8 cellular contexts compared by ENCODE assay signal in the genomic region with DNA sequence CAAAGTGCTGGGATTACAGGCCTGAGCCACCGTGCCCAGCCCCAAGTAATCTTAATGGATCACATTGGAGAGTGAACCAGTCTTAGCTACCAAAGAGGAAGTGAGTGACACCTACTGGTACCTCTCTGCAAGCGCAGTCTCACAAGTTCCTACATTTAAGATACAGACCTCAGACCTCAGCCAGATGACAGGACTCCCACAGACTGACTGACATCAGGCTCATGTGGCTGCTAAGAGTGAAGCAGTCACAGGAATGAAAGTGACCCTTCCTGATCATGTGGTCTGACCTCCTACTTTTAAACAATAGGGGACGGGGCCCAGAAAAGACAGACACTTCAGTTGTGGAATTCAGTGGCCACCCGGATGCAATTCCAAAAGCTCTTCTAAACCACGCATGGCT. TPM values are rescaled to one million over a fixed set of nuclear protein-coding genes. Genes with fewer than 3 reads are reported as not detected.
DNase-seq lines count a peak whose midpoint lies in the region; ATAC-seq and TF ChIP-seq lines count a peak whose summit lies in the region.

No MANE protein-coding gene starts in this region.

- H3K9me3 Mint-ChIP-seq in activated B cell treated with CpG ODN at 0.5 μM for 24 hours = no peaks in the 10 kb centered on the region

- H3K36me3 Mint-ChIP-seq in activated B cell treated with CpG ODN at 0.5 μM for 24 hours (ENCODE audit: low read depth) = no peaks in the 10 kb centered on the region

- intact Hi-C loops in activated B cell treated with CpG ODN at 0.5 μM for 24 hours (cut with micrococcal nuclease) = loop anchor here (1.0 to 5.0 kb wide), 11 partner anchors 8 to 490 kb away; partner anchors contain the start of gene LYSMD2

- H3K4me1 Mint-ChIP-seq in activated B cell treated with CpG ODN at 0.5 μM for 24 hours = peaks cover 84% of the 10 kb centered on the region

- peak overlapping the region; percentile 93 for H3K27ac Mint-ChIP-seq in activated B cell treated with CpG ODN at 0.5 μM for 24 hours

- peak; percentile 82 for ATAC-seq in GM18909 (IDR thresholded peaks at IDR 0.05; ENCODE audit: poor library complexity, unreplicated experiment)
- peak; percentile 70 for ATAC-seq in HG03108 (IDR thresholded peaks at IDR 0.05; ENCODE audit: unreplicated experiment)
- peak; percentile 78 for ATAC-seq in activated B cell treated with CpG ODN at 0.5 μM for 24 hours (ENCODE audit: low read depth)
- ATAC-seq in left lobe of liver = peak; percentile 94

- CTCF ChIA-PET in activated B cell treated with CpG ODN at 0.5 μM for 24 hours (lab: Charles Lee) = interaction anchor here (0.7 to 6.2 kb wide), 24 partner anchors 9 to 451 kb away, joined by 3 to 66 read pairs (median 5); no protein-coding TSS in a partner anchor

- peak; percentile 87 for DNase-seq in AG10803 (ENCODE audit: low read depth)
- peak; percentile 15 for DNase-seq in NCI-H2196 treated with DMSO at 0.1 percent for 48 hours (lab: John Stamatoyannopoulos, UW; ENCODE audit: unreplicated experiment)
- DNase-seq in activated B cell treated with CpG ODN at 0.5 μM for 24 hours = peak; percentile 40
- peak; percentile 68 for DNase-seq in central memory CD4-positive, alpha-beta T cell
- DNase-seq in left lobe of liver (ENCODE audit: low spot score) = peak; percentile 68
- peak; percentile 29 to 30 (median 30) for DNase-seq in stimulated activated CD4-positive, alpha-beta T cell treated with anti-CD3 and anti-CD28 coated beads, TNF-alpha, amount 100 ng/mL, for 1 hour (ENCODE audit: low read depth in 3 of 3, low spot score in 1 of 3)

- H3K27me3 Mint-ChIP-seq in activated B cell treated with CpG ODN at 0.5 μM for 24 hours = no peaks in the 10 kb centered on the region

- TF ChIP-seq CTCF in AG10803 (conservative IDR thresholded peaks at IDR 0.05; ENCODE audit: low read length) = peak; percentile 92
- no peak for TF ChIP-seq CTCF in activated B cell treated with CpG ODN at 0.5 μM for 24 hours (IDR thresholded peaks at IDR 0.05)

- POLR2A ChIA-PET in activated B cell treated with CpG ODN at 0.5 μM for 24 hours (lab: Charles Lee) = interaction anchor here (0.5 to 14.3 kb wide), 11 partner anchors 8 to 1764 kb away, joined by 3 to 297 read pairs (median 6); partner anchors contain the start of gene LEO1

- no peak overlapping the region for H3K4me3 ChIP-seq in AG10803 (ENCODE audit: low read length)

- no peak overlapping the region for H3K4me3 Mint-ChIP-seq in activated B cell treated with CpG ODN at 0.5 μM for 24 hours

RNA-seq across cellular contexts. Expression of gene GNB5, which starts 36.3 kb away (rescaled TPM):
- total RNA-seq in activated B cell treated with CpG ODN at 0.5 μM for 24 hours (57.4 and 64.2 TPM in 2 replicates), left lobe of liver (12.7 TPM)

Comparison
In these comparisons a context has a peak if more than half of its experiments do, and no peak if none do; other contexts are left out.
1. DNase-seq: peak in every context shown above with its lines; median percentile 87 in AG10803; 68 in central memory CD4-positive, alpha-beta T cell; 68 in left lobe of liver; 40 in activated B cell treated with CpG ODN at 0.5 μM for 24 hours; 30 in stimulated activated CD4-positive, alpha-beta T cell treated with anti-CD3 and anti-CD28 coated beads, TNF-alpha, amount 100 ng/mL, for 1 hour; 15 in NCI-H2196 treated with DMSO at 0.1 percent for 48 hours.